In the genomic region with DNA sequence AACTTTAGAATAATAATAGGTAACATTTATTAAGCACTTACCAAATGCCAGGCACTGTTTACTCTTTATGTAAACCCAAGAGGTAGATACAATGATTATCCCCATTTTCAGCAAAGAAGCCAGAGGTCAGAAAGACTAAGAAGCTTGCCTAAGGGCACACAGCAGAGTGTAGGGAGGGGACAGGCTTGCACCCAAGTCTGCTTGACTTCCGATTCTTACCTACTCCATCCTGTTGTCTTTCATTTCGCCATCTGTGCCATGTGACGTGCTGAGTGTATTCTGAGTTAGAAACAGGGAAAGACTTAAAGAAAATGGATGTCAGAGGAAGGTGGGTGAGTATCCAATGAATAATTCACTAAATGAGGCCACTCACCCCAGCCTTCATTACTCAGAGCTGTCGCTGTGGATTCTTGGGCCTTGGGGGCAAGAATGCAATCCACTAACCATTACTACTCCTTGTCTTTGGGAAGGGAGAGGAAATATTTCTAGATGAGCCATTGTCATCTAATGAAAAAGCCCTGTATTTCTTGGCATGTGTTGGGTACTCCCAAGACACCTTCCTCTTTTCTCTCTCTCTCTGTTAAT, we compare ENCODE assay signal across 16 cellular contexts.
"Had no signal": no experiment of that assay in that cellular context is flagged by ENCODE, and none has a peak within 500 bp of the region (broad histone marks: within the 10 kb centered on the region; RNA-seq: fewer than 3 reads in every experiment).

No MANE protein-coding gene starts in this region.

- H3K4me1 ChIP-seq: left lung, parathyroid adenoma, upper lobe of right lung had no signal

- ATAC-seq: activated CD4-positive, alpha-beta T cell treated with anti-CD3 and anti-CD28 coated beads for 36 hours; activated CD8-positive, alpha-beta memory T cell treated with anti-CD3 and anti-CD28 coated beads, Interleukin-2, amount 10 ng/mL, durations not matched to agents 7 days and 5 days; esophagus mucosa; left lung; mucosa of descending colon; naive thymus-derived CD4-positive, alpha-beta T cell had no signal

- DNase-seq: activated CD4-positive, alpha-beta memory T cell treated with anti-CD3 and anti-CD28 coated beads for 36 hours; activated CD4-positive, alpha-beta T cell treated with anti-CD3 and anti-CD28 coated beads for 36 hours; activated CD8-positive, alpha-beta memory T cell treated with anti-CD3 and anti-CD28 coated beads, Interleukin-2, amount 10 ng/mL, durations not matched to agents 7 days and 5 days; activated naive CD4-positive, alpha-beta T cell treated with anti-CD3 and anti-CD28 coated beads, Interleukin-2, amount 10 ng/mL, durations not matched to agents 7 days and 5 days; activated T-cell treated with anti-CD3 and anti-CD28 coated beads, Interleukin-2, amount 50 U/mL, for 1 hour; islet precursor cell; left lung; mucosa of descending colon; naive thymus-derived CD4-positive, alpha-beta T cell; stimulated activated CD4-positive, alpha-beta T cell treated with anti-CD3 and anti-CD28 coated beads, Interleukin-1b, Interleukin-23, amount 100 ng/mL, for 48 hours; upper lobe of right lung; WERI-Rb-1 had no signal

- H3K27ac ChIP-seq: hepatocyte, left lung, parathyroid adenoma, thoracic aorta, upper lobe of right lung, WERI-Rb-1 had no signal
